Comparison of ENCODE assay signal across 16 cellular contexts in the genomic region with DNA sequence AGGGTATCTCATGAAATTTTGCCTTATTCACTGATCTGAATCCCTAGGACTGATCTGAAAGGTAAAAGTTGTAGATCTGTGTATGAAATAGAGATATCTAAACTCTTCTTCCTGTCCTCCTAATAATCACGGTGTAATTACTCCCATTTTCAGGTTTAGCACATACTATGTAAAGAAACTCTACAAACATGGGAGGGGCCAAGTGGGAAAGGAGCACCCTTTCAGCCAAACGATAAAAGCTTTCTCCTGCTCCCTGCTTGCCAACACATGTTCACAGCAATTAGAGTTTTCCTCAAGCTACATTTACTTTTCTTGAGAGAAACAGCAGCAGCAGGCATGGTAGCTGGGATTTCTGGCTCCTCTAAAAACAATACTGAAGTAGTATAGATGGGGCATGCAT.
DNase-seq lines count a peak whose midpoint lies in the region; ATAC-seq and TF ChIP-seq lines count a peak whose summit lies in the region.
"Had no signal": no experiment of that assay in that cellular context is flagged by ENCODE, and none has a peak within 500 bp of the region (broad histone marks: within the 10 kb centered on the region; RNA-seq: fewer than 3 reads in every experiment).

No MANE protein-coding gene starts in this region.

- ATAC-seq in left lung (peak; percentile 76), GM19351 (IDR thresholded peaks at IDR 0.05; ENCODE audit: unreplicated experiment) (no peak), GM21737 (IDR thresholded peaks at IDR 0.05; ENCODE audit: unreplicated experiment) (no peak)
- ATAC-seq: natural killer cell treated with Interleukin-12 subunit alpha and Interleukin-12 subunit beta and Interleukin-15 and Interleukin-18, amount 100 ng/mL, for 72 hours had no signal

- TF ChIP-seq EP300 in SK-N-SH (IDR thresholded peaks at IDR 0.05; ENCODE audit: borderline replicate concordance in 1 of 2, low read depth in 1 of 2, low read length in 1 of 2), result no peak

- intact Hi-C loops in left lung (cut with DNase I), result loop anchor here in 1 of 2 donors (5.0 kb wide), 1 partner anchor 118 kb away; no protein-coding TSS in a partner anchor

- H4K20me1 ChIP-seq in BLaER1, result 0 out of 2 replicates have a peak, but pooled peaks cover 16% of the 10 kb centered on the region
- H4K20me1 ChIP-seq in SK-N-SH (ENCODE audit: insufficient read depth), result no peaks in the 10 kb centered on the region

- H3K4me2 ChIP-seq in BLaER1, result peak overlapping the region; percentile 80
- H3K4me2 ChIP-seq in SK-N-SH, result peak overlapping the region; percentile 64; the same call in 1 of the 2 replicates
- H3K4me2 ChIP-seq in skeletal muscle satellite cell (ENCODE audit: low read length), result peak overlapping the region; percentile 66

- H3K27me3 ChIP-seq in BLaER1 (no peaks in the 10 kb centered on the region), SK-N-SH (ENCODE audit: insufficient read depth) (no peaks in the 10 kb centered on the region), left lung (no peaks in the 10 kb centered on the region), skeletal muscle satellite cell (ENCODE audit: control insufficient read depth, insufficient read depth, low read length) (no peaks in the 10 kb centered on the region)
- H3K27me3 ChIP-seq: MG63, spleen had no signal

- no peaks in the 10 kb centered on the region for H3K9me3 ChIP-seq in BLaER1
- H3K9me3 ChIP-seq in SK-N-SH, result no peaks in the 10 kb centered on the region
- H3K9me3 ChIP-seq in left lung, result no peaks in the 10 kb centered on the region
- H3K9me3 ChIP-seq in skeletal muscle satellite cell (replicated peaks; ENCODE audit: low read length), result no peaks in the 10 kb centered on the region
- H3K9me3 ChIP-seq: MG63, prostate gland, spleen had no signal

- H3K4me3 ChIP-seq in BLaER1 (no peak overlapping the region), SK-N-SH (ENCODE audit: low read depth in 2 of 2, low read length in 1 of 2) (no peak overlapping the region), left lung (no peak overlapping the region), skeletal muscle satellite cell (ENCODE audit: low read length) (no peak overlapping the region)
- H3K4me3 ChIP-seq: MG63, prostate gland, spleen had no signal

- CTCF ChIA-PET in SK-N-SH (lab: Yijun Ruan, JAX), result interaction anchor here (1.0 to 15.7 kb wide), 9 partner anchors 42 to 167 kb away, joined by 3 to 324 read pairs (median 6); a partner anchor contains a TSS

- H3K36me3 ChIP-seq in BLaER1, result peaks cover 83% of the 10 kb centered on the region
- peaks cover 18 to 28% of the 10 kb centered on the region in 2 experiments for H3K36me3 ChIP-seq in SK-N-SH (replicated peaks in 1 of 2; ENCODE audit: control insufficient read depth in 1 of 2, insufficient read depth in 2 of 2, low read length in 1 of 2)
- peaks cover 0 to 67% of the 10 kb centered on the region in 2 donors for H3K36me3 ChIP-seq in left lung
- H3K36me3 ChIP-seq in skeletal muscle satellite cell (ENCODE audit: insufficient read depth, low read length), result peaks cover 51% of the 10 kb centered on the region
- H3K36me3 ChIP-seq: prostate gland had no signal

- TF ChIP-seq RAD21 in SK-N-SH (IDR thresholded peaks at IDR 0.05; ENCODE audit: low read length), result no peak

- H2AFZ ChIP-seq in SK-N-SH (ENCODE audit: low read depth), result no peak overlapping the region

- POLR2A ChIA-PET in SK-N-SH (lab: Yijun Ruan, JAX), result no interaction called here

- H3K9ac ChIP-seq in BLaER1 (peak overlapping the region; percentile 65; the same call in 1 of the 2 replicates), SK-N-SH (peak overlapping the region; percentile 6; the same call in 1 of the 2 replicates), skeletal muscle satellite cell (ENCODE audit: low read depth, low read length) (peak overlapping the region; percentile 35)

- DNase-seq in SK-N-SH, result no peak
- no peak for DNase-seq in left lung
- no peak for DNase-seq in mesenteric fat pad (ENCODE audit: low spot score)
- DNase-seq in epidermal melanocyte (ENCODE audit: insufficient read length, low spot score), result no peak
- DNase-seq: activated gamma-delta T cell treated with Interleukin-2 at 50 U/mL for 16 hours; endodermal cell; NK-92 treated with Interleukin-12 subunit alpha and Interleukin-12 subunit beta, amount 100 ng/mL, for 24 hours; spleen; T-helper 9 cell had no signal

- H3K9me2 ChIP-seq in SK-N-SH, result no peaks in the 10 kb centered on the region

- H3K27ac ChIP-seq in BLaER1, result peak overlapping the region; percentile 63
- peak overlapping the region; percentile 62 to 84; a peak in 3 of 4 replicates for H3K27ac ChIP-seq in SK-N-SH (ENCODE audit: low read depth in 2 of 2, low read length in 1 of 2)
- H3K27ac ChIP-seq in left lung, result peak overlapping the region in 1 of 2 donors; percentile 50

- 0 out of 2 replicates have a peak, but pooled peaks cover 5% of the 10 kb centered on the region for H3K79me2 ChIP-seq in SK-N-SH (ENCODE audit: insufficient read depth)

- TF ChIP-seq CTCF in SK-N-SH (IDR thresholded peaks at IDR 0.05) (no peak), left lung (IDR thresholded peaks at IDR 0.05) (no peak)

- peaks cover 22% of the 10 kb centered on the region for H3F3A ChIP-seq in SK-N-SH (replicated peaks; ENCODE audit: insufficient read depth)

- 77% methylated on average over 2 of the region's 2 CpGs for WGBS in SK-N-SH (ENCODE audit: low lambda C conversion rate)

- H3K4me1 ChIP-seq in BLaER1 (peaks cover 35% of the 10 kb centered on the region), SK-N-SH (ENCODE audit: control insufficient read depth in 1 of 2, insufficient read depth in 2 of 2, low read depth in 1 of 2, low read length in 1 of 2) (peaks cover 2 to 19% of the 10 kb centered on the region in 2 experiments; a peak in 3 of 4 replicates), left lung (peaks cover 10 to 13% of the 10 kb centered on the region in 2 donors), skeletal muscle satellite cell (ENCODE audit: control insufficient read depth, insufficient read depth, low read length) (peaks cover 19% of the 10 kb centered on the region)
- H3K4me1 ChIP-seq: prostate gland had no signal

TF ChIP-seq in SK-N-SH, 30 proteins besides CTCF, POLR2A, EP300 and RAD21:
- no peak for TF ChIP-seq FOXM1 (IDR thresholded peaks at IDR 0.05; ENCODE audit: low read depth)
- TF ChIP-seq, protein P1, sequence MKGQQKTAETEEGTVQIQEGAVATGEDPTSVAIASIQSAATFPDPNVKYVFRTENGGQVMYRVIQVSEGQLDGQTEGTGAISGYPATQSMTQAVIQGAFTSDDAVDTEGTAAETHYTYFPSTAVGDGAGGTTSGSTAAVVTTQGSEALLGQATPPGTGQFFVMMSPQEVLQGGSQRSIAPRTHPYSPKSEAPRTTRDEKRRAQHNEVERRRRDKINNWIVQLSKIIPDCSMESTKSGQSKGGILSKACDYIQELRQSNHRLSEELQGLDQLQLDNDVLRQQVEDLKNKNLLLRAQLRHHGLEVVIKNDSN (IDR thresholded peaks at IDR 0.05; ENCODE audit: borderline replicate concordance, low read depth), result no peak

Comparison
In these comparisons a context has a peak if more than half of its experiments do, and no peak if none do; other contexts are left out.
1. H3K9ac ChIP-seq: peak in every context shown above with its lines; median percentile 65 in BLaER1; 35 in skeletal muscle satellite cell; 6 in SK-N-SH.